1 cellular context compared by ENCODE assay signal in genomic region chr6:99602519-99603420, GRCh38.
TF ChIP-seq lines count a peak whose summit lies in the region.

No MANE protein-coding gene starts in this region.

TF ChIP-seq in IMR-90, 13 proteins besides CTCF, POLR2A, EP300 and RAD21 (continued from another document):
- no peak for TF ChIP-seq RCOR1 (IDR thresholded peaks at IDR 0.05; ENCODE audit: insufficient replicate concordance, low read length)
TF ChIP-seq in IMR-90: peak in this region for 0.
